In the genomic region with DNA sequence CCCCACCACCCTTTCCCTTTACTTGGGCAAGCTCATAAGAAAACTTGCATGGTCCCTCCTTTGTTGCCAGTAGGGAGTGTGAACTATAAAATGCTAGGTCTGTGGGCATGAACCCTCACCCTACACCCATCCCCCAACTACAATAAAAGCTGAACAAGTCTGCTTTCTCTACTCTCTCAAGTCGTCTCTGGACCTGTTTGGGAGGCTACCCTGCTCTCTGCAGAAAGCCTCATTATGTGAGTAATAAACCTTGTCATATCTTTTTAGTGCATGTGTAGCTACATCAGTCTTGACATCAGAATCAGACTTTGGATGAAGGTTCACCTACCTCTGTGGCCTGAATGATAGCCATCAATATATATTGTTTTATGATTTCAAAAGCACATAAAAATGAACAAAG, we compare ENCODE assay signal across 22 cellular contexts.
DNase-seq lines count a peak whose midpoint lies in the region; ATAC-seq, FAIRE-seq and TF ChIP-seq lines count a peak whose summit lies in the region.
"Had no signal": no experiment of that assay in that cellular context is flagged by ENCODE, and none has a peak within 500 bp of the region (broad histone marks: within the 10 kb centered on the region; RNA-seq: fewer than 3 reads in every experiment).

No MANE protein-coding gene starts in this region.

- H3K18ac ChIP-seq in mesenchymal stem cell (ENCODE audit: low read depth in 1 of 2, low read length in 2 of 2), result peak overlapping the region in 1 of 2 experiments; percentile 54

- ATAC-seq in HG03342 (IDR thresholded peaks at IDR 0.05; ENCODE audit: unreplicated experiment), result no peak
- ATAC-seq: A549; CD8-positive, alpha-beta T cell; HepG2 had no signal

- peak overlapping the region in 1 of 2 experiments; percentile 77 for H2BK12ac ChIP-seq in mesenchymal stem cell (ENCODE audit: low read length in 2 of 2)

- H2BK5ac ChIP-seq in mesenchymal stem cell (ENCODE audit: low read depth, low read length, poor library complexity, severe bottlenecking), result no peak overlapping the region

- no peaks in the 10 kb centered on the region for H4K20me1 ChIP-seq in Loucy (ENCODE audit: insufficient read depth, low read length, poor library complexity, severe bottlenecking)

- H3K79me1 ChIP-seq in mesenchymal stem cell (replicated peaks; ENCODE audit: low read length, poor library complexity, severe bottlenecking), result no peaks in the 10 kb centered on the region

- no peak overlapping the region for H3K4me3 ChIP-seq in Loucy (ENCODE audit: low read length, poor library complexity, severe bottlenecking)
- H3K4me3 ChIP-seq in WERI-Rb-1 (ENCODE audit: low read depth, low read length), result no peak overlapping the region
- no peak overlapping the region for H3K4me3 ChIP-seq in mesenchymal stem cell (ENCODE audit: insufficient read depth in 1 of 2, low read depth in 1 of 2, low read length in 2 of 2)
- H3K4me3 ChIP-seq in small intestine (ENCODE audit: low read depth in 1 of 2, low read length in 2 of 2), result no peak overlapping the region
- H3K4me3 ChIP-seq: A549, GM23248 had no signal

- no peaks in the 10 kb centered on the region for H3K9me2 ChIP-seq in Loucy (replicated peaks; ENCODE audit: low read depth, low read length)

- H2AK5ac ChIP-seq in mesenchymal stem cell (ENCODE audit: low read length, severe bottlenecking), result no peak overlapping the region

- H2BK15ac ChIP-seq in mesenchymal stem cell (ENCODE audit: low read depth, poor library complexity, severe bottlenecking), result no peak overlapping the region

- TF ChIP-seq CTCF in Loucy (conservative IDR thresholded peaks at IDR 0.05; ENCODE audit: low read length), result no peak
- no peak for TF ChIP-seq CTCF in WERI-Rb-1 (IDR thresholded peaks at IDR 0.05; ENCODE audit: low read depth, low read length)

- peak overlapping the region; percentile 54 for H4K8ac ChIP-seq in mesenchymal stem cell (ENCODE audit: low read length)

- 0% methylated on average over 1 of the region's 1 CpG for WGBS in mesenchymal stem cell
- 9 to 29% (median 13%) methylated on average over 1 of the region's 1 CpG for WGBS in small intestine, 3 donors

- H3F3A ChIP-seq in Loucy (ENCODE audit: low read depth), result peaks cover 3% of the 10 kb centered on the region; the same call in 1 of the 2 replicates

- H3K9me3 ChIP-seq in Loucy (ENCODE audit: insufficient read depth, low read depth, low read length) (no peaks in the 10 kb centered on the region), WERI-Rb-1 (ENCODE audit: severe bottlenecking) (no peaks in the 10 kb centered on the region), mesenchymal stem cell (ENCODE audit: control insufficient read depth, low read length) (no peaks in the 10 kb centered on the region), small intestine (ENCODE audit: control insufficient read depth, low read depth) (no peaks in the 10 kb centered on the region)
- H3K9me3 ChIP-seq: A549, BE2C had no signal

- no peak for DNase-seq in WERI-Rb-1
- no peak for DNase-seq in mesenchymal stem cell
- DNase-seq in small intestine, result peak; percentile 81
- DNase-seq in NCI-H146 treated with DMSO at 0.1 percent for 48 hours (lab: John Stamatoyannopoulos, UW; ENCODE audit: unreplicated experiment), result no peak
- DNase-seq in GF-D8 (lab: John Stamatoyannopoulos, UW), result no peak
- DNase-seq in stimulated activated CD8-positive, alpha-beta memory T cell treated with anti-CD3 and anti-CD28 coated beads, Interleukin-4, amount 100 ng/mL, for 48 hours, result no peak
- DNase-seq: BE2C; CD8-positive, alpha-beta T cell; COR-L47; DMS153; DMS79 treated with DMSO at 0.1 percent for 48 hours; EL; GM23248; H7 had no signal

- H3K4ac ChIP-seq in mesenchymal stem cell (ENCODE audit: low read depth in 1 of 2, low read length in 2 of 2), result no peak overlapping the region

- no peak for FAIRE-seq in small intestine (lab: Jason Lieb, UNC)
- FAIRE-seq: A549, D721Med, G401.6, HepG2, HTR-8/SVneo had no signal

- no peak overlapping the region for H3K9ac ChIP-seq in Loucy (ENCODE audit: low read depth, low read length, poor library complexity, severe bottlenecking)
- H3K9ac ChIP-seq in mesenchymal stem cell (ENCODE audit: low read length), result no peak overlapping the region
- H3K9ac ChIP-seq: GM23248 had no signal

- H3K4me2 ChIP-seq in Loucy (ENCODE audit: low read depth, low read length, poor library complexity, severe bottlenecking) (peak overlapping the region; percentile 5), mesenchymal stem cell (ENCODE audit: low read length, poor library complexity, severe bottlenecking) (no peak overlapping the region)
- H3K4me2 ChIP-seq: A549 had no signal

- no peaks in the 10 kb centered on the region for H3K27me3 ChIP-seq in Loucy (ENCODE audit: insufficient read depth, low read length, poor library complexity, severe bottlenecking)
- no peaks in the 10 kb centered on the region for H3K27me3 ChIP-seq in WERI-Rb-1 (ENCODE audit: insufficient read depth, low read depth, severe bottlenecking)
- H3K27me3 ChIP-seq in mesenchymal stem cell (ENCODE audit: control insufficient read depth in 1 of 2, insufficient read depth in 1 of 2, low read length in 2 of 2), result peaks cover 0 to under 1% of the 10 kb centered on the region in 2 experiments
- H3K27me3 ChIP-seq in small intestine (ENCODE audit: control insufficient read depth in 2 of 2, insufficient read depth in 2 of 2, low read length in 2 of 2), result peaks cover 0 to 2% of the 10 kb centered on the region in 2 donors

- H2AFZ ChIP-seq in Loucy (ENCODE audit: low read length) (no peak overlapping the region), mesenchymal stem cell (ENCODE audit: low read depth, low read length) (no peak overlapping the region)
- H2AFZ ChIP-seq: GM23248 had no signal

- H3K4me1 ChIP-seq in Loucy (ENCODE audit: insufficient read depth, low read length, poor library complexity, severe bottlenecking) (peaks cover 43% of the 10 kb centered on the region), mesenchymal stem cell (ENCODE audit: control insufficient read depth, insufficient read depth, low read depth, low read length) (no peaks in the 10 kb centered on the region), small intestine (ENCODE audit: control insufficient read depth in 2 of 2, insufficient read depth in 1 of 2, low read depth in 1 of 2, low read length in 1 of 2) (peaks cover 2% of the 10 kb centered on the region in 2 donors)
- H3K4me1 ChIP-seq: BE2C had no signal

- H3K23ac ChIP-seq in mesenchymal stem cell (ENCODE audit: low read length in 2 of 2), result no peak overlapping the region

- no peak overlapping the region for H4K91ac ChIP-seq in mesenchymal stem cell (ENCODE audit: low read length)

- H3K27ac ChIP-seq in WERI-Rb-1 (peak overlapping the region; percentile 84; the same call in 1 of the 2 replicates), mesenchymal stem cell (ENCODE audit: low read length, poor library complexity, severe bottlenecking) (no peak overlapping the region), small intestine (ENCODE audit: low read depth in 1 of 2, low read length in 1 of 2) (no peak overlapping the region)
- H3K27ac ChIP-seq: A549, C4-2B, GM23248 had no signal

- H2BK120ac ChIP-seq in mesenchymal stem cell (ENCODE audit: low read depth, low read length), result no peak overlapping the region

- no peaks in the 10 kb centered on the region for H3K79me2 ChIP-seq in Loucy (ENCODE audit: insufficient read depth, low read length)

- H3K14ac ChIP-seq in mesenchymal stem cell (ENCODE audit: low read length in 2 of 2), result no peak overlapping the region

- H3K36me3 ChIP-seq in Loucy (ENCODE audit: insufficient read depth, low read length), result no peaks in the 10 kb centered on the region
- no peaks in the 10 kb centered on the region for H3K36me3 ChIP-seq in WERI-Rb-1
- no peaks in the 10 kb centered on the region for H3K36me3 ChIP-seq in mesenchymal stem cell (ENCODE audit: control insufficient read depth in 1 of 2, insufficient read depth in 2 of 2, low read depth in 1 of 2, low read length in 2 of 2)
- H3K36me3 ChIP-seq in small intestine (ENCODE audit: control insufficient read depth in 2 of 2, insufficient read depth in 2 of 2, low read length in 2 of 2), result no peaks in the 10 kb centered on the region
- H3K36me3 ChIP-seq: BE2C had no signal
